ENCODE assay signal across 8 cellular contexts in the genomic region with DNA sequence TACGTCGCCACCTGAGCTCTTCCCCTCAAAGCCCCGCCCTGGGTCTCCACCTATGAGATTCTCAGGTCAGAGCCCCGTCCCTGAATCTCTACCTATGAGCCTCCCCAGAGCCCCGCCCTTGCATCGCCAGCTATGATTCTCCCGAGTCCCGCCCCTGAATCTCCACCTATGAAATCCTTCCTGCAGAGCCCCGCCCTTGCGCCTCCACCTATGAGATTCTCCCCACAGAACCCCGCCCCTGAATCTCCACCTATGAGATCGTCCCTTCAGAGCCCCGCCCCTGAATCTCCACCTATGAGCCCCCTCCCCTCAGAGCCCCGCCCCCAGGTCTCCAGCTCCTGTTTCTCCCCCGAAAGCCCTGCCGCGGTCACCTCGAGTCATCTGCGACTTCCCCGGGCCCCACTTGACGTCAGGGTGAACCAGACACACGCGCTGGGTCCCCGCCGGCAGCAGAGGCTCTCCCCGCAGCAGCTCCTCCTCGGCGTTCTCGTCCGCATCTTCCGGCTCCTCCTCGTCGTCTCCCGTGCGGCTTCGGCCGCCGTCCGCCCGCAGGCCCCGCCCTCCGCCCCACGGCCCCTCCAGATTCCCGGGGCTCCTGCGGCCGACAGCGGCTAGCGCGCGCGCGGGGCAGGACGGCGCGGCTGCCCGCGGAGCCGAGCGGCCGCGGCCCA. TPM values are rescaled to one million over a fixed set of nuclear protein-coding genes. Genes with fewer than 3 reads are reported as not detected.
DNase-seq lines count a peak whose midpoint lies in the region; ATAC-seq, FAIRE-seq and TF ChIP-seq lines count a peak whose summit lies in the region.

No MANE protein-coding gene starts in this region.

- peak; percentile 54 for ATAC-seq in HG02970 (IDR thresholded peaks at IDR 0.05; ENCODE audit: low FRiP score, unreplicated experiment)

- no peak for FAIRE-seq in GM18507 (lab: Jason Lieb, UNC)

- CTCF ChIA-PET in SK-N-SH (lab: Yijun Ruan, JAX): no interaction called here

- H3K4me3 ChIP-seq in SK-N-SH (ENCODE audit: low read depth in 2 of 2, low read length in 1 of 2) (peak overlapping the region; percentile 76 to 90), brain microvascular endothelial cell (ENCODE audit: low read depth, low read length) (peak overlapping the region; percentile 86)

- no peak for TF ChIP-seq CTCF in SK-N-SH (IDR thresholded peaks at IDR 0.05)
- no peak for TF ChIP-seq CTCF in brain microvascular endothelial cell (IDR thresholded peaks at IDR 0.05; ENCODE audit: low read depth, low read length, missing control alignments)

- peak overlapping the region; percentile 74; the same call in 1 of the 2 replicates for H3K4me2 ChIP-seq in SK-N-SH

- H3K9me2 ChIP-seq in SK-N-SH: no peaks in the 10 kb centered on the region

- H3K9ac ChIP-seq in SK-N-SH: peak overlapping the region; percentile 84

- H2AFZ ChIP-seq in SK-N-SH (ENCODE audit: low read depth): no peak overlapping the region

- H3K27ac ChIP-seq in SK-N-SH (ENCODE audit: low read depth in 2 of 2, low read length in 1 of 2) (peak overlapping the region; percentile 82 to 93), brain microvascular endothelial cell (peak overlapping the region; percentile 83)

- peaks cover 16% of the 10 kb centered on the region; the same call in 1 of the 2 replicates for H3K79me2 ChIP-seq in SK-N-SH (ENCODE audit: insufficient read depth)

- peaks cover 0 to 14% of the 10 kb centered on the region in 2 experiments for H3K36me3 ChIP-seq in SK-N-SH (replicated peaks in 1 of 2; ENCODE audit: control insufficient read depth in 1 of 2, insufficient read depth in 2 of 2, low read length in 1 of 2)
- peaks cover 17% of the 10 kb centered on the region for H3K36me3 ChIP-seq in brain microvascular endothelial cell (replicated peaks)

- H3K9me3 ChIP-seq in SK-N-SH: no peaks in the 10 kb centered on the region

- TF ChIP-seq RAD21 in SK-N-SH (IDR thresholded peaks at IDR 0.05; ENCODE audit: low read length): no peak

- POLR2A ChIA-PET in SK-N-SH (lab: Yijun Ruan, JAX): no interaction called here

- WGBS in SK-N-SH (ENCODE audit: low lambda C conversion rate): 2% methylated on average over 19 of the region's 61 CpGs

- no peaks in the 10 kb centered on the region for H3F3A ChIP-seq in SK-N-SH (replicated peaks; ENCODE audit: insufficient read depth)

- H4K20me1 ChIP-seq in SK-N-SH (ENCODE audit: insufficient read depth): 0 out of 2 replicates have a peak, but pooled peaks cover 8% of the 10 kb centered on the region

- no peak for TF ChIP-seq EP300 in SK-N-SH (IDR thresholded peaks at IDR 0.05; ENCODE audit: borderline replicate concordance in 1 of 2, low read depth in 1 of 2, low read length in 1 of 2)

- peak; percentile 73 for DNase-seq in GM18507 (ENCODE audit: extremely low spot score, insufficient read length, low read depth)
- DNase-seq in SK-N-SH: peak; percentile 88
- peak; percentile 99 for DNase-seq in brain microvascular endothelial cell
- peak; percentile 85 for DNase-seq in inferior parietal cortex (ENCODE audit: extremely low spot score)
- peak; percentile 91 to 94 for DNase-seq in stimulated activated CD4-positive, alpha-beta T cell treated with anti-CD3 and anti-CD28 coated beads, Interleukin-15, amount 100 ng/mL, for 1 hour (ENCODE audit: low read depth in 1 of 2, low spot score in 1 of 2)
- no peak for DNase-seq in NCI-H526 (lab: John Stamatoyannopoulos, UW)
- DNase-seq in SKM-1 treated with dmso at 0.1 percent for 144 hours (lab: John Stamatoyannopoulos, UW; ENCODE audit: unreplicated experiment): no peak

- no peaks in the 10 kb centered on the region for H3K27me3 ChIP-seq in SK-N-SH (ENCODE audit: insufficient read depth)
- H3K27me3 ChIP-seq in brain microvascular endothelial cell (replicated peaks): no peaks in the 10 kb centered on the region

- H3K4me1 ChIP-seq in SK-N-SH (ENCODE audit: control insufficient read depth in 1 of 2, insufficient read depth in 2 of 2, low read depth in 1 of 2, low read length in 1 of 2): peaks cover 5 to 13% of the 10 kb centered on the region in 2 experiments; a peak in 2 of 4 replicates

- in situ Hi-C loops in brain microvascular endothelial cell (cut with HindIII; ENCODE audit: low pct_ligation_motif_present, low sequenced_read_pairs): no loop called here

TF ChIP-seq in SK-N-SH, 30 proteins besides CTCF, POLR2A, EP300 and RAD21 (continues in another document):
- no peak for TF ChIP-seq FOXJ3 (CRISPR knock-in tag; IDR thresholded peaks at IDR 0.05)
- TF ChIP-seq, protein P1, sequence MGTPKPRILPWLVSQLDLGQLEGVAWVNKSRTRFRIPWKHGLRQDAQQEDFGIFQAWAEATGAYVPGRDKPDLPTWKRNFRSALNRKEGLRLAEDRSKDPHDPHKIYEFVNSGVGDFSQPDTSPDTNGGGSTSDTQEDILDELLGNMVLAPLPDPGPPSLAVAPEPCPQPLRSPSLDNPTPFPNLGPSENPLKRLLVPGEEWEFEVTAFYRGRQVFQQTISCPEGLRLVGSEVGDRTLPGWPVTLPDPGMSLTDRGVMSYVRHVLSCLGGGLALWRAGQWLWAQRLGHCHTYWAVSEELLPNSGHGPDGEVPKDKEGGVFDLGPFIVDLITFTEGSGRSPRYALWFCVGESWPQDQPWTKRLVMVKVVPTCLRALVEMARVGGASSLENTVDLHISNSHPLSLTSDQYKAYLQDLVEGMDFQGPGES (IDR thresholded peaks at IDR 0.05; ENCODE audit: low read depth, low read length): peak; percentile 70
- TF ChIP-seq USF2 (IDR thresholded peaks at IDR 0.05; ENCODE audit: borderline replicate concordance, low read depth, low read length): no peak
- TF ChIP-seq, protein P2, sequence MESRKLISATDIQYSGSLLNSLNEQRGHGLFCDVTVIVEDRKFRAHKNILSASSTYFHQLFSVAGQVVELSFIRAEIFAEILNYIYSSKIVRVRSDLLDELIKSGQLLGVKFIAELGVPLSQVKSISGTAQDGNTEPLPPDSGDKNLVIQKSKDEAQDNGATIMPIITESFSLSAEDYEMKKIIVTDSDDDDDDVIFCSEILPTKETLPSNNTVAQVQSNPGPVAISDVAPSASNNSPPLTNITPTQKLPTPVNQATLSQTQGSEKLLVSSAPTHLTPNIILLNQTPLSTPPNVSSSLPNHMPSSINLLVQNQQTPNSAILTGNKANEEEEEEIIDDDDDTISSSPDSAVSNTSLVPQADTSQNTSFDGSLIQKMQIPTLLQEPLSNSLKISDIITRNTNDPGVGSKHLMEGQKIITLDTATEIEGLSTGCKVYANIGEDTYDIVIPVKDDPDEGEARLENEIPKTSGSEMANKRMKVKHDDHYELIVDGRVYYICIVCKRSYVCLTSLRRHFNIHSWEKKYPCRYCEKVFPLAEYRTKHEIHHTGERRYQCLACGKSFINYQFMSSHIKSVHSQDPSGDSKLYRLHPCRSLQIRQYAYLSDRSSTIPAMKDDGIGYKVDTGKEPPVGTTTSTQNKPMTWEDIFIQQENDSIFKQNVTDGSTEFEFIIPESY (IDR thresholded peaks at IDR 0.05; ENCODE audit: borderline replicate concordance, low read depth): no peak
- peak; percentile 12; the same call in 1 of the 2 replicates for TF ChIP-seq SIN3A (IDR thresholded peaks at IDR 0.05; ENCODE audit: borderline replicate concordance, low read depth, low read length)
- no peak; the same call in 1 of the 2 replicates for TF ChIP-seq MXI1 (IDR thresholded peaks at IDR 0.05; ENCODE audit: low read depth, low read length)
- no peak for TF ChIP-seq GATA2 (CRISPR knock-in tag; IDR thresholded peaks at IDR 0.05)
- TF ChIP-seq, protein P3, sequence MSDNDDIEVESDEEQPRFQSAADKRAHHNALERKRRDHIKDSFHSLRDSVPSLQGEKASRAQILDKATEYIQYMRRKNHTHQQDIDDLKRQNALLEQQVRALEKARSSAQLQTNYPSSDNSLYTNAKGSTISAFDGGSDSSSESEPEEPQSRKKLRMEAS (IDR thresholded peaks at IDR 0.05; ENCODE audit: low read depth): no peak
- no peak for TF ChIP-seq REST (IDR thresholded peaks at IDR 0.05; ENCODE audit: low read depth, low read length)
- TF ChIP-seq POLR2AphosphoS5 (IDR thresholded peaks at IDR 0.05; ENCODE audit: low read depth, low read length): peak; percentile 80
- TF ChIP-seq EZH2phosphoT487 (IDR thresholded peaks at IDR 0.05; ENCODE audit: borderline replicate concordance, low read depth): no peak

RNA-seq across cellular contexts. Expression of gene GTPBP6, which starts 0.4 kb away (rescaled TPM):
- polyA plus RNA-seq in SK-N-SH (2012; rRNA removed): 39.8 and 47.3 TPM in 2 replicates
- 19.6 and 31.2 TPM in 2 replicates for polyA plus RNA-seq in SK-N-SH (2012; cell fraction: cytosol; rRNA removed)
- polyA plus RNA-seq in SK-N-SH (2012; cell fraction: nucleus; rRNA removed): 39.2 and 49.4 TPM in 2 replicates

RNA-seq across cellular contexts. Expression of gene PLCXD1, which starts 37.0 kb away (rescaled TPM):
- polyA plus RNA-seq in SK-N-SH (2012; rRNA removed): 14.8 and 15.1 TPM in 2 replicates
- 5.5 and 10.5 TPM in 2 replicates for polyA plus RNA-seq in SK-N-SH (2012; cell fraction: cytosol; rRNA removed)
- 56.7 and 65.6 TPM in 2 replicates for polyA plus RNA-seq in SK-N-SH (2012; cell fraction: nucleus; rRNA removed)

Comparison
In these comparisons a context has a peak if more than half of its experiments do, and no peak if none do; other contexts are left out.
1. DNase-seq: peak in GM18507 (single experiment), SK-N-SH (single experiment), brain microvascular endothelial cell (single experiment), inferior parietal cortex (single experiment) and stimulated activated CD4-positive, alpha-beta T cell treated with anti-CD3 and anti-CD28 coated beads, Interleukin-15, amount 100 ng/mL, for 1 hour (2 of 2); none in NCI-H526 (0 of 2) and SKM-1 treated with dmso at 0.1 percent for 144 hours (single experiment).